In the genomic region with DNA sequence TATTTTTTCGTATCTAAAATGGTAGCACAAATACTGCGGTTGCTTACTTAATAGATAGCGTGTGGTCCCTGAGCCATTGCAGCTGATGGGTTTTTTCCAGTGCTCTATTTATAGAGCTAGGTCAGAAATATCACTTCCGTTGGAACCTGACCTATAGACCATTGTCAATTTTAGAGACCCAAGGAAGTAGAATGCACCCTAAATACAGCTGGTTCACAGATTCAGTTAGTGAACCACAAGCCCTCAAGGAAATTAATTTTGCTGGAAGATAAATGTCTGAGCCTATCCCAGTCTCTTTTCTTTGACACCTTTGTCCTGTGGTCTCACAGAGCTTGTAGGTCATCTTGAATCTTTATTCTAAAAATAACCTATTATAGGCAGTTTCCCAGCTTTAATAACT, we compare ENCODE assay signal across 10 cellular contexts.
DNase-seq lines count a peak whose midpoint lies in the region; ATAC-seq and TF ChIP-seq lines count a peak whose summit lies in the region.
"Had no signal": no experiment of that assay in that cellular context is flagged by ENCODE, and none has a peak within 500 bp of the region (broad histone marks: within the 10 kb centered on the region; RNA-seq: fewer than 3 reads in every experiment).

No MANE protein-coding gene starts in this region.

- no peaks in the 10 kb centered on the region for H3K79me2 ChIP-seq in mesendoderm (ENCODE audit: control insufficient read depth, insufficient read depth, low read length)
- no peaks in the 10 kb centered on the region for H3K79me2 ChIP-seq in GM23338 (replicated peaks; ENCODE audit: insufficient read depth)

- H3K36me3 Mint-ChIP-seq in GM23338 (ENCODE audit: low read depth) = no peaks in the 10 kb centered on the region

- H3K9ac ChIP-seq in mesendoderm (ENCODE audit: low read length) = no peak overlapping the region

- no peaks in the 10 kb centered on the region for H3F3A ChIP-seq in GM23338 (replicated peaks; ENCODE audit: low read depth)

- H2BK5ac ChIP-seq in mesendoderm (ENCODE audit: low read length) = no peak overlapping the region

- no peaks in the 10 kb centered on the region for H3K79me1 ChIP-seq in mesendoderm (ENCODE audit: low read length)

- no CpG with 5 or more reads among the region's 4 CpGs for WGBS in mesendoderm (ENCODE audit: extremely low coverage, insufficient coverage, low lambda C conversion rate)

- no peak overlapping the region for H3K27ac ChIP-seq in mesendoderm (ENCODE audit: low read depth, low read length)
- no peak overlapping the region for H3K27ac ChIP-seq in GM23338 (ENCODE audit: low read depth)

- no peak overlapping the region for H2BK15ac ChIP-seq in mesendoderm (replicated peaks; ENCODE audit: low read depth)

- H2BK120ac ChIP-seq in mesendoderm (ENCODE audit: low read depth, low read length) = no peak overlapping the region

- H3K18ac ChIP-seq in mesendoderm (ENCODE audit: low read length) = no peak overlapping the region

- ATAC-seq in GM18868 (IDR thresholded peaks at IDR 0.05; ENCODE audit: unreplicated experiment) (peak; percentile 48), GM21825 (IDR thresholded peaks at IDR 0.05; ENCODE audit: unreplicated experiment) (peak; percentile 69), HG03565 (IDR thresholded peaks at IDR 0.05; ENCODE audit: unreplicated experiment) (peak; percentile 57), GM23338 (no peak)

- DNase-seq in mesendoderm = no peak
- DNase-seq in GM23338 (ENCODE audit: low spot score) = no peak
- DNase-seq in COLO668 (lab: John Stamatoyannopoulos, UW; ENCODE audit: unreplicated experiment) = no peak
- no peak for DNase-seq in amniotic stem cell (lab: John Stamatoyannopoulos, UW)
- no peak for DNase-seq in activated T-cell treated with anti-CD3 and anti-CD28 coated beads, Interleukin-2, amount 50 U/mL, for 48 hours
- DNase-seq: stimulated activated CD4-positive, alpha-beta T cell treated with anti-CD3 and anti-CD28 coated beads, Interleukin-4, amount 100 ng/mL, for 24 hours had no signal

- no peak overlapping the region for H3K4me2 ChIP-seq in mesendoderm (ENCODE audit: low read length)
- no peak overlapping the region for H3K4me2 ChIP-seq in GM23338

- H3K9me3 Mint-ChIP-seq in GM23338 = no peaks in the 10 kb centered on the region

- peak overlapping the region; percentile 28 for H3K4ac ChIP-seq in mesendoderm (ENCODE audit: low read depth, low read length)

- H3K27me3 Mint-ChIP-seq in GM23338 (ENCODE audit: insufficient read depth, low read depth, poor library complexity) = no peaks in the 10 kb centered on the region

- H2AFZ ChIP-seq in GM23338 = no peak overlapping the region

- no peak overlapping the region for H2AK5ac ChIP-seq in mesendoderm (ENCODE audit: low read length)

- no peak overlapping the region for H4K5ac ChIP-seq in mesendoderm (ENCODE audit: low read length)

- H3K4me3 Mint-ChIP-seq in GM23338 = no peak overlapping the region

- no peaks in the 10 kb centered on the region for H4K20me1 ChIP-seq in GM23338 (replicated peaks; ENCODE audit: insufficient read depth)

- H3K4me1 Mint-ChIP-seq in GM23338 = peaks cover 10% of the 10 kb centered on the region; the same call in 1 of the 3 replicates

- no peaks in the 10 kb centered on the region for H3K9me2 ChIP-seq in GM23338 (ENCODE audit: insufficient read depth)

- H3K4me1 ChIP-seq in mesendoderm (ENCODE audit: control insufficient read depth, low read depth, low read length) (peaks cover 5% of the 10 kb centered on the region), GM23338 (ENCODE audit: insufficient read depth) (no peaks in the 10 kb centered on the region; the same call in 1 of the 2 replicates)

- no peak overlapping the region for H4K8ac ChIP-seq in mesendoderm (ENCODE audit: low read depth, low read length)

- TF ChIP-seq CTCF in GM23338 (conservative IDR thresholded peaks at IDR 0.05; ENCODE audit: low read depth in 2 of 2) = no peak

- H3K4me3 ChIP-seq in mesendoderm (ENCODE audit: low read length) (no peak overlapping the region), GM23338 (no peak overlapping the region)
- H3K4me3 ChIP-seq: lung had no signal

- no peak overlapping the region for H3K27ac Mint-ChIP-seq in GM23338

- no peak overlapping the region for H3K23ac ChIP-seq in mesendoderm (ENCODE audit: low read length)

- H3K56ac ChIP-seq in mesendoderm (ENCODE audit: low read length) = no peak overlapping the region

- H3K36me3 ChIP-seq in mesendoderm (ENCODE audit: control insufficient read depth, insufficient read depth, low read length) = no peaks in the 10 kb centered on the region
- H3K36me3 ChIP-seq in GM23338 (ENCODE audit: insufficient read depth) = no peaks in the 10 kb centered on the region

- H3K27me3 ChIP-seq in mesendoderm (ENCODE audit: insufficient read depth, low read length, poor library complexity) (no peaks in the 10 kb centered on the region), GM23338 (ENCODE audit: insufficient read depth) (no peaks in the 10 kb centered on the region)

TF ChIP-seq in GM23338, 12 proteins besides CTCF, POLR2A, EP300 and RAD21 (continues in another document):
- TF ChIP-seq, protein P1, sequence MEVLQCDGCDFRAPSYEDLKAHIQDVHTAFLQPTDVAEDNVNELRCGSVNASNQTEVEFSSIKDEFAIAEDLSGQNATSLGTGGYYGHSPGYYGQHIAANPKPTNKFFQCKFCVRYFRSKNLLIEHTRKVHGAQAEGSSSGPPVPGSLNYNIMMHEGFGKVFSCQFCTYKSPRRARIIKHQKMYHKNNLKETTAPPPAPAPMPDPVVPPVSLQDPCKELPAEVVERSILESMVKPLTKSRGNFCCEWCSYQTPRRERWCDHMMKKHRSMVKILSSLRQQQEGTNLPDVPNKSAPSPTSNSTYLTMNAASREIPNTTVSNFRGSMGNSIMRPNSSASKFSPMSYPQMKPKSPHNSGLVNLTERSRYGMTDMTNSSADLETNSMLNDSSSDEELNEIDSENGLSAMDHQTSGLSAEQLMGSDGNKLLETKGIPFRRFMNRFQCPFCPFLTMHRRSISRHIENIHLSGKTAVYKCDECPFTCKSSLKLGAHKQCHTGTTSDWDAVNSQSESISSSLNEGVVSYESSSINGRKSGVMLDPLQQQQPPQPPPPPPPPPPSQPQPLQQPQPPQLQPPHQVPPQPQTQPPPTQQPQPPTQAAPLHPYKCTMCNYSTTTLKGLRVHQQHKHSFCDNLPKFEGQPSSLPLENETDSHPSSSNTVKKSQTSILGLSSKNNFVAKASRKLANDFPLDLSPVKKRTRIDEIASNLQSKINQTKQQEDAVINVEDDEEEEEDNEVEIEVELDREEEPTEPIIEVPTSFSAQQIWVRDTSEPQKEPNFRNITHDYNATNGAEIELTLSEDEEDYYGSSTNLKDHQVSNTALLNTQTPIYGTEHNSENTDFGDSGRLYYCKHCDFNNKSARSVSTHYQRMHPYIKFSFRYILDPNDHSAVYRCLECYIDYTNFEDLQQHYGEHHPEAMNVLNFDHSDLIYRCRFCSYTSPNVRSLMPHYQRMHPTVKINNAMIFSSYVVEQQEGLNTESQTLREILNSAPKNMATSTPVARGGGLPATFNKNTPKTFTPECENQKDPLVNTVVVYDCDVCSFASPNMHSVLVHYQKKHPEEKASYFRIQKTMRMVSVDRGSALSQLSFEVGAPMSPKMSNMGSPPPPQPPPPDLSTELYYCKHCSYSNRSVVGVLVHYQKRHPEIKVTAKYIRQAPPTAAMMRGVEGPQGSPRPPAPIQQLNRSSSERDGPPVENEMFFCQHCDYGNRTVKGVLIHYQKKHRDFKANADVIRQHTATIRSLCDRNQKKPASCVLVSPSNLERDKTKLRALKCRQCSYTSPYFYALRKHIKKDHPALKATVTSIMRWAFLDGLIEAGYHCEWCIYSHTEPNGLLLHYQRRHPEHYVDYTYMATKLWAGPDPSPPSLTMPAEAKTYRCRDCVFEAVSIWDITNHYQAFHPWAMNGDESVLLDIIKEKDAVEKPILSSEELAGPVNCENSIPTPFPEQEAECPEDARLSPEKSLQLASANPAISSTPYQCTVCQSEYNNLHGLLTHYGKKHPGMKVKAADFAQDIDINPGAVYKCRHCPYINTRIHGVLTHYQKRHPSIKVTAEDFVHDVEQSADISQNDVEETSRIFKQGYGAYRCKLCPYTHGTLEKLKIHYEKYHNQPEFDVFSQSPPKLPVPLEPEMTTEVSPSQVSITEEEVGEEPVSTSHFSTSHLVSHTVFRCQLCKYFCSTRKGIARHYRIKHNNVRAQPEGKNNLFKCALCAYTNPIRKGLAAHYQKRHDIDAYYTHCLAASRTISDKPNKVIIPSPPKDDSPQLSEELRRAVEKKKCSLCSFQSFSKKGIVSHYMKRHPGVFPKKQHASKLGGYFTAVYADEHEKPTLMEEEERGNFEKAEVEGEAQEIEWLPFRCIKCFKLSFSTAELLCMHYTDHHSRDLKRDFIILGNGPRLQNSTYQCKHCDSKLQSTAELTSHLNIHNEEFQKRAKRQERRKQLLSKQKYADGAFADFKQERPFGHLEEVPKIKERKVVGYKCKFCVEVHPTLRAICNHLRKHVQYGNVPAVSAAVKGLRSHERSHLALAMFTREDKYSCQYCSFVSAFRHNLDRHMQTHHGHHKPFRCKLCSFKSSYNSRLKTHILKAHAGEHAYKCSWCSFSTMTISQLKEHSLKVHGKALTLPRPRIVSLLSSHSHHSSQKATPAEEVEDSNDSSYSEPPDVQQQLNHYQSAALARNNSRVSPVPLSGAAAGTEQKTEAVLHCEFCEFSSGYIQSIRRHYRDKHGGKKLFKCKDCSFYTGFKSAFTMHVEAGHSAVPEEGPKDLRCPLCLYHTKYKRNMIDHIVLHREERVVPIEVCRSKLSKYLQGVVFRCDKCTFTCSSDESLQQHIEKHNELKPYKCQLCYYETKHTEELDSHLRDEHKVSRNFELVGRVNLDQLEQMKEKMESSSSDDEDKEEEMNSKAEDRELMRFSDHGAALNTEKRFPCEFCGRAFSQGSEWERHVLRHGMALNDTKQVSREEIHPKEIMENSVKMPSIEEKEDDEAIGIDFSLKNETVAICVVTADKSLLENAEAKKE (CRISPR knock-in tag; IDR thresholded peaks at IDR 0.05) = no peak
- TF ChIP-seq EZH2phosphoT487 (IDR thresholded peaks at IDR 0.05; ENCODE audit: unreplicated experiment) = no peak
